Comparison of ENCODE assay signal across 1 cellular context in the genomic region with DNA sequence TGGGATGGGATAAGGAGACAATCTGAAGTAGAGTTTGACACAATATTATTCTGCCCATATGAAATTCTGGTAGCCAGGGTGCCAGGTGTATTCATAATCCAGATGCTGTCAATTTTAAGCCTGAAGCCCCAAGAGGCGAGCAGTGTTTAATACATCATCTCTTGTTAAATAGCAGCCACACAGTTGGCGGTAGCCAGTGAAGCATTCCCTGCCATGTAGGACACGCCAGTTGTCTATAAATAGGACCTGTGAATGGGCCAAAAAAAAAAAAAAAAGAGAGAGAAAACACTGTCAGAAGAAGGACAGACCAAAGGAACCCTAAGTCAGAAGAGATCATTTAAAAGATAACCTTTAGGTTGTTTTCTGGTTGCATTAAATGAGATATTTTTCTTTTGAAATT. TPM values are rescaled to one million over a fixed set of nuclear protein-coding genes. Genes with fewer than 3 reads are reported as not detected.
"Had no signal": no experiment of that assay in that cellular context is flagged by ENCODE, and none has a peak within 500 bp of the region (broad histone marks: within the 10 kb centered on the region; RNA-seq: fewer than 3 reads in every experiment).

No MANE protein-coding gene starts in this region.

RNA-seq across cellular contexts. Expression of a gene that starts 33.0 kb away (rescaled TPM):
- total RNA-seq: upper lobe of right lung had no signal
